ENCODE assay signal across 1 cellular context in the genomic region with DNA sequence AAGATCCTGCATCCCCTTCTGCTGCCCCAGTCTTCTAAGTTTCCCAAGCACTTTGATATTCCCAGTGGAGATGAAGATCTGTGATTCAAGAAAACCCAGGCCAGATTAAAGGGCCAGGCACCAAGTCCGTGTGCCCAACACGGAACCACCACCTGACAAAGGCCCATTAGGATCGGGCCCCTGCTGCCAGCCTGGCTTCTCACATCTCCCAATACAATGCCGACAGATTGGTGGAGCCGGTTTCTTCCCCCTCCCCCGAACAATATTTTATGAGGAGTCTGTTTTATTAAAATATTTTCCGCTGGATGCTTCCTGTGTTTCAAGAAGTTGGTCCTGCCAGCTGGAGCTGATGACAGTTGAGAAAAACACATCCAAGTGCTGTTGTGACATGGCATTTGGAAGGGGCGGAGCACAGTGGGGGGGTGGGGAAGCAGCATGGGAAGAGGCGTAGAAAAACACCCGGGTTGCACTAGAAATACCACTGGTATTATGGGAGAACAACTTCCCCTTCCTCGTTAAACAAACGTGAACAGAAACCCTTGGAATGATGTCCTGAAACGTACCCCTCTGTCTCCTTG.
TF ChIP-seq lines count a peak whose summit lies in the region.

No MANE protein-coding gene starts in this region.

TF ChIP-seq in endothelial cell of umbilical vein, 7 proteins besides CTCF, POLR2A, EP300 and RAD21 (continued from another document):
- TF ChIP-seq GATA2 (IDR thresholded peaks at IDR 0.05; ENCODE audit: insufficient read depth, insufficient read length, low read depth, low read length) (no peak), FOS (IDR thresholded peaks at IDR 0.05; ENCODE audit: borderline replicate concordance, insufficient read depth, low read length) (no peak)
TF ChIP-seq in endothelial cell of umbilical vein: peak in this region for 0.
